Comparison of ENCODE assay signal across 11 cellular contexts in the genomic region with DNA sequence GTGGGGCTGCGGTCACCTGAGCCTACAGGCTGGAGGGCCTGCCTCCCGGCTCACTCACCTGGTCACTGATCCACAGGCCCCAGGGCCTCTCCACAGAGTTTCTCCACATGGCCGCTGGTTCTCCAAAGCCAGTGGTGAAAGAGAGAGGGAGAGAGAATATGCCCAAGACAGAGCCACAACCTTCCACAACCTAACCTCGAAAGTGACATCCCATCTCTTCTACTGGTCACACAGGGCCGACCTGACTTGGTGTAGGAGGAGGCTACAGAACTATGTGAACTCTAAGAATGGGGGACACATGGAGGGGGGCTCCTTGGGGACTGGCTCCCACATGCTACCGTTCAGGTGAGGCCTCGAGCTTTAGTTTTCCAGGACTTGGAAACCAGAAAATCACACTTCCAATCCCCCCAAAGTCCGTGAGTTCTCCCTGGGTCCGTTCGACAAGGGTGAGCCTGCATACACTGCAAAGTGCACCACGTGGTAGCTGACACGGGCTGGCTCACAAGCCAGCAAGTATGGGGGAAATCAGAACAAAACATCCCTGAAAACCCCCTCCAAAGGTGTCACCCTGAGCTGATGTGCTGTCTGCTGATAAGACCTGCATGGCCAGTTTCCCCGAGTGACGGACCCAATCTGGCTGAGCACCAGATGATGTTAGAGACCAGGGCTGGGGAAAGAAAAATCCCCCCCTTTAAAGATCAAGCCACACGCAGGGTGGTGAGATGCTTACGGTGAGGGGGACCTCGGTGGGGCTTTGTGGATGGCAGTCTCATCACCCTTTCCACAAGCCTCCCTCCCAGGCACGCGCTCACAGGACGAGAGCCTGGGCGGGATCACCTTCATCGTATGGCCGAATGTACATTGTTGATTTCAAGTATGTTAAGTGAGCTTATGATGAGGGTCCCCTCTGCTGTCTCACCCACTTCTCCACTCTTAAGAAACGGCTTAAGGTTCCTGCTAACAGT. TPM values are rescaled to one million over a fixed set of nuclear protein-coding genes. Genes with fewer than 3 reads are reported as not detected.
A peak's percentile ranks its signal among the peaks of the same experiment; 100 is the strongest.
DNase-seq lines count a peak whose midpoint lies in the region; ATAC-seq, FAIRE-seq and TF ChIP-seq lines count a peak whose summit lies in the region.
"Had no signal": no experiment of that assay in that cellular context is flagged by ENCODE, and none has a peak within 500 bp of the region (broad histone marks: within the 10 kb centered on the region; RNA-seq: fewer than 3 reads in every experiment).

No MANE protein-coding gene starts in this region.

- peak; percentile 86 for ATAC-seq in stimulated activated naive CD8-positive, alpha-beta T cell treated with anti-CD3 and anti-CD28 coated beads, Interleukin-15, Interleukin-2, amounts not matched to agents 100 U/mL and 50 U/mL, for 24 hours
- ATAC-seq in HG02852 (IDR thresholded peaks at IDR 0.05; ENCODE audit: unreplicated experiment) (no peak), HG03095 (IDR thresholded peaks at IDR 0.05; ENCODE audit: unreplicated experiment) (no peak)

- no peak overlapping the region for H3K4me3 Mint-ChIP-seq in neural crest cell

- FAIRE-seq in GM19239 (lab: Jason Lieb, UNC): no peak
- FAIRE-seq: endometrium, islet of Langerhans had no signal

- no peaks in the 10 kb centered on the region for H3K36me3 Mint-ChIP-seq in neural crest cell (ENCODE audit: low read depth)

- H3K9me3 Mint-ChIP-seq in neural crest cell: no peaks in the 10 kb centered on the region

- peaks cover 9% of the 10 kb centered on the region for H3K4me1 Mint-ChIP-seq in neural crest cell

- no peak for TF ChIP-seq CTCF in neural crest cell (conservative IDR thresholded peaks at IDR 0.05)

- no peaks in the 10 kb centered on the region for H3K27me3 Mint-ChIP-seq in neural crest cell (ENCODE audit: low read depth)

- peak overlapping the region; percentile 52 for H3K27ac Mint-ChIP-seq in neural crest cell (ENCODE audit: unreplicated experiment)

- DNase-seq in activated CD4-positive, alpha-beta T cell treated with anti-CD3 and anti-CD28 coated beads for 48 hours: peak; percentile 50
- DNase-seq in activated naive CD4-positive, alpha-beta T cell treated with anti-CD3 and anti-CD28 coated beads, Interleukin-2, amount 50 U/mL, for 16 hours: peak; percentile 49
- no peak for DNase-seq in neural crest cell (ENCODE audit: low read depth, low spot score)
- DNase-seq in stimulated activated naive CD8-positive, alpha-beta T cell treated with anti-CD3 and anti-CD28 coated beads, Interleukin-15, Interleukin-2, amounts not matched to agents 100 U/mL and 50 U/mL, for 24 hours: peak; percentile 62
- no peak for DNase-seq in GM19239 (ENCODE audit: insufficient read length, low spot score)
- DNase-seq: GF-D8, MM.1S had no signal

RNA-seq across cellular contexts. Expression of a gene that starts 54.2 kb away (rescaled TPM):
- 102 and 103 TPM in 2 replicates for total RNA-seq in neural crest cell

Comparison
In these comparisons a context has a peak if more than half of its experiments do, and no peak if none do; other contexts are left out.
1. DNase-seq: peak in activated CD4-positive, alpha-beta T cell treated with anti-CD3 and anti-CD28 coated beads for 48 hours (single experiment), activated naive CD4-positive, alpha-beta T cell treated with anti-CD3 and anti-CD28 coated beads, Interleukin-2, amount 50 U/mL, for 16 hours (single experiment) and stimulated activated naive CD8-positive, alpha-beta T cell treated with anti-CD3 and anti-CD28 coated beads, Interleukin-15, Interleukin-2, amounts not matched to agents 100 U/mL and 50 U/mL, for 24 hours (single experiment); none in neural crest cell (single experiment) and GM19239 (single experiment).